1 cellular context compared by ENCODE assay signal in the genomic region with DNA sequence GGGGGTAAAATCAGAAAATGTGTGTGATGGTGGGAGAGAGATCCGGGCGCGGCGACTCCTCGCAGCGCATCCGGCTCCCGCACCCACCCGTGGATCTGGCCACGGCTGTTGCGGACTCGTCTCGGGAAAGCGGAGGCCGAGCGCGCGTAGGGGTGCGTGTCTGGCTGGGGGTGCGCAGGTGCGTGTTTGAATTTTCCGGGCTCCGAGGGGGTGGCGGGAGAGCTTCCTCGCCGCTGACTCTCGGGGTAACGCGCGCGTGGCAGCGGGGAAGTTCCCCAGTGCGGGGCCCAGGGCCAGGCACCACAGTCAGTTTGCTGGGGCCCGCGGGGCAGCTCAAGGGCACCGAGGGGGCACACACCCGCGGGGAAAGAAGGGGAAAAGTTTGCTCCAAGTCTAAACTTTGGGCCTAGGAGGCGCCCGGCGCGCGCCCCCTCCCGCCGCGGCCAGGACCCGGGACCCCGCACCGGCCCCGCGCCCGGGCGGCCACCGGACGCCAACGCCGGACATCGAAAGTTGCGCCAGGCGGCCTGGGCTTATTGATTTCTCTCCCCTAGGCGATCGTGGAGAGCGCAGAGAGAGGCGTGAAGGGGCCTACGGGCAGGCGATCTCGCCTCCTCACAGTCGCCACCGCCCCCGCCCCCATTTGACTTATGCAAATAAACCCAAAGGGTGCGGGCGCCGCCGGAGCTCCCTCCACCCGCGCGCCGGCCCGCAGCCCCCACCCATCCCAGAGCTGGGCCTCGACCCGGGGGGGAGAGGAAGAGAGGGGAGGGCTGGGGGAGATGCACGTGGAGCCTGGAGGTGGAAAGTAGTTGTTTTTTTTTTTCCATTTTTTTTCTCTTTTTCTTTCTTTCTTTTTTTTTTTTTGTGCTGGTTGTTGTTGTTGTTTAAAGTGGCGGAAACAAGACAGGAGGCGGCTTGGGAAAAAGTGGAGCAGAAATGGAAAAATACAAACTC.
TF ChIP-seq lines count a peak whose summit lies in the region.

No MANE protein-coding gene starts in this region.

TF ChIP-seq in HepG2, 621 proteins besides CTCF, POLR2A, EP300 and RAD21 (continued from another document and continues in another):
- TF ChIP-seq, protein P1, sequence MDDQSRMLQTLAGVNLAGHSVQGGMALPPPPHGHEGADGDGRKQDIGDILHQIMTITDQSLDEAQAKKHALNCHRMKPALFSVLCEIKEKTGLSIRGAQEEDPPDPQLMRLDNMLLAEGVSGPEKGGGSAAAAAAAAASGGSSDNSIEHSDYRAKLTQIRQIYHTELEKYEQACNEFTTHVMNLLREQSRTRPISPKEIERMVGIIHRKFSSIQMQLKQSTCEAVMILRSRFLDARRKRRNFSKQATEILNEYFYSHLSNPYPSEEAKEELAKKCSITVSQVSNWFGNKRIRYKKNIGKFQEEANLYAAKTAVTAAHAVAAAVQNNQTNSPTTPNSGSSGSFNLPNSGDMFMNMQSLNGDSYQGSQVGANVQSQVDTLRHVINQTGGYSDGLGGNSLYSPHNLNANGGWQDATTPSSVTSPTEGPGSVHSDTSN (CRISPR knock-in tag; IDR thresholded peaks at IDR 0.05; ENCODE audit: borderline replicate concordance), result 0 out of 2 replicates have a peak, but pooled peaks have one; percentile 5
- TF ChIP-seq ZNF20 (CRISPR knock-in tag; IDR thresholded peaks at IDR 0.05), result no peak
- TF ChIP-seq HNRNPL (IDR thresholded peaks at IDR 0.05; ENCODE audit: low read depth, low read length), result 0 out of 2 replicates have a peak, but pooled peaks have one; percentile 46
- peak; percentile 45 for TF ChIP-seq PTBP1 (IDR thresholded peaks at IDR 0.05; ENCODE audit: low read depth, low read length, poor library complexity, severe bottlenecking)
- TF ChIP-seq ZEB1 (IDR thresholded peaks at IDR 0.05; ENCODE audit: insufficient replicate concordance, low read depth), result peak; percentile 31
- no peak for TF ChIP-seq ZNF713 (CRISPR knock-in tag; IDR thresholded peaks at IDR 0.05)
- TF ChIP-seq MAF1 (CRISPR knock-in tag; IDR thresholded peaks at IDR 0.05; ENCODE audit: borderline replicate concordance), result 0 out of 2 replicates have a peak, but pooled peaks have one; percentile 11
- TF ChIP-seq SOX6 (IDR thresholded peaks at IDR 0.05), result no peak
- peak; percentile 71 for TF ChIP-seq SOX6 (CRISPR knock-in tag; IDR thresholded peaks at IDR 0.05)
- TF ChIP-seq ZFP36L2 (CRISPR knock-in tag; IDR thresholded peaks at IDR 0.05), result no peak
- TF ChIP-seq, protein P2, sequence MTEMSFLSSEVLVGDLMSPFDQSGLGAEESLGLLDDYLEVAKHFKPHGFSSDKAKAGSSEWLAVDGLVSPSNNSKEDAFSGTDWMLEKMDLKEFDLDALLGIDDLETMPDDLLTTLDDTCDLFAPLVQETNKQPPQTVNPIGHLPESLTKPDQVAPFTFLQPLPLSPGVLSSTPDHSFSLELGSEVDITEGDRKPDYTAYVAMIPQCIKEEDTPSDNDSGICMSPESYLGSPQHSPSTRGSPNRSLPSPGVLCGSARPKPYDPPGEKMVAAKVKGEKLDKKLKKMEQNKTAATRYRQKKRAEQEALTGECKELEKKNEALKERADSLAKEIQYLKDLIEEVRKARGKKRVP (CRISPR knock-in tag; IDR thresholded peaks at IDR 0.05), result no peak
- TF ChIP-seq ERF (CRISPR knock-in tag; IDR thresholded peaks at IDR 0.05), result no peak
- TF ChIP-seq, protein P3, sequence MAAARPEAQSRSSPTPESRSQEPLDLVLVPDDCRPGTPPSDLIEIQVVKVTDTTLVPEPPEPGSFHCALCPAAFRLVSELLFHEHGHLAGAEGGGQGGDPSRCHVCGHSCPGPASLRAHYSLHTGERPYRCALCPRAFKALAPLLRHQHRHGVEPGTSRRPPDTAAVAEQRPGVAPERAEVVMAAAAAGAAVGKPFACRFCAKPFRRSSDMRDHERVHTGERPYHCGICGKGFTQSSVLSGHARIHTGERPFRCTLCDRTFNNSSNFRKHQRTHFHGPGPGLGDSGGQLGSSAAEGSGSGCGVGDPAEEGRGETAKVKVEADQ (CRISPR knock-in tag; IDR thresholded peaks at IDR 0.05; ENCODE audit: borderline replicate concordance), result peak; percentile 71; the same call in 1 of the 2 replicates
- TF ChIP-seq KDM1A (CRISPR knock-in tag; IDR thresholded peaks at IDR 0.05), result no peak
- TF ChIP-seq, protein P4, sequence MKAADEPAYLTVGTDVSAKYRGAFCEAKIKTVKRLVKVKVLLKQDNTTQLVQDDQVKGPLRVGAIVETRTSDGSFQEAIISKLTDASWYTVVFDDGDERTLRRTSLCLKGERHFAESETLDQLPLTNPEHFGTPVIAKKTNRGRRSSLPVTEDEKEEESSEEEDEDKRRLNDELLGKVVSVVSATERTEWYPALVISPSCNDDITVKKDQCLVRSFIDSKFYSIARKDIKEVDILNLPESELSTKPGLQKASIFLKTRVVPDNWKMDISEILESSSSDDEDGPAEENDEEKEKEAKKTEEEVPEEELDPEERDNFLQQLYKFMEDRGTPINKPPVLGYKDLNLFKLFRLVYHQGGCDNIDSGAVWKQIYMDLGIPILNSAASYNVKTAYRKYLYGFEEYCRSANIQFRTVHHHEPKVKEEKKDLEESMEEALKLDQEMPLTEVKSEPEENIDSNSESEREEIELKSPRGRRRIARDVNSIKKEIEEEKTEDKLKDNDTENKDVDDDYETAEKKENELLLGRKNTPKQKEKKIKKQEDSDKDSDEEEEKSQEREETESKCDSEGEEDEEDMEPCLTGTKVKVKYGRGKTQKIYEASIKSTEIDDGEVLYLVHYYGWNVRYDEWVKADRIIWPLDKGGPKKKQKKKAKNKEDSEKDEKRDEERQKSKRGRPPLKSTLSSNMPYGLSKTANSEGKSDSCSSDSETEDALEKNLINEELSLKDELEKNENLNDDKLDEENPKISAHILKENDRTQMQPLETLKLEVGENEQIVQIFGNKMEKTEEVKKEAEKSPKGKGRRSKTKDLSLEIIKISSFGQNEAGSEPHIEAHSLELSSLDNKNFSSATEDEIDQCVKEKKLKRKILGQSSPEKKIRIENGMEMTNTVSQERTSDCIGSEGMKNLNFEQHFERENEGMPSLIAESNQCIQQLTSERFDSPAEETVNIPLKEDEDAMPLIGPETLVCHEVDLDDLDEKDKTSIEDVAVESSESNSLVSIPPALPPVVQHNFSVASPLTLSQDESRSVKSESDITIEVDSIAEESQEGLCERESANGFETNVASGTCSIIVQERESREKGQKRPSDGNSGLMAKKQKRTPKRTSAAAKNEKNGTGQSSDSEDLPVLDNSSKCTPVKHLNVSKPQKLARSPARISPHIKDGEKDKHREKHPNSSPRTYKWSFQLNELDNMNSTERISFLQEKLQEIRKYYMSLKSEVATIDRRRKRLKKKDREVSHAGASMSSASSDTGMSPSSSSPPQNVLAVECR (CRISPR knock-in tag; IDR thresholded peaks at IDR 0.05; ENCODE audit: borderline replicate concordance), result peak; percentile 45; the same call in 1 of the 2 replicates
- peak; percentile 67; the same call in 1 of the 2 replicates for TF ChIP-seq MAZ (IDR thresholded peaks at IDR 0.05; ENCODE audit: borderline replicate concordance, low read depth, low read length)
- no peak; the same call in none of the 2 replicates for TF ChIP-seq MAZ (CRISPR knock-in tag; IDR thresholded peaks at IDR 0.05; ENCODE audit: low read depth)
- TF ChIP-seq ZNF768 (CRISPR knock-in tag; IDR thresholded peaks at IDR 0.05), result 0 out of 2 replicates have a peak, but pooled peaks have one; percentile 10
- TF ChIP-seq, protein P5, sequence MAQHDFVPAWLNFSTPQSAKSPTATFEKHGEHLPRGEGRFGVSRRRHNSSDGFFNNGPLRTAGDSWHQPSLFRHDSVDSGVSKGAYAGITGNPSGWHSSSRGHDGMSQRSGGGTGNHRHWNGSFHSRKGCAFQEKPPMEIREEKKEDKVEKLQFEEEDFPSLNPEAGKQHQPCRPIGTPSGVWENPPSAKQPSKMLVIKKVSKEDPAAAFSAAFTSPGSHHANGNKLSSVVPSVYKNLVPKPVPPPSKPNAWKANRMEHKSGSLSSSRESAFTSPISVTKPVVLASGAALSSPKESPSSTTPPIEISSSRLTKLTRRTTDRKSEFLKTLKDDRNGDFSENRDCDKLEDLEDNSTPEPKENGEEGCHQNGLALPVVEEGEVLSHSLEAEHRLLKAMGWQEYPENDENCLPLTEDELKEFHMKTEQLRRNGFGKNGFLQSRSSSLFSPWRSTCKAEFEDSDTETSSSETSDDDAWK (CRISPR knock-in tag; IDR thresholded peaks at IDR 0.05), result no peak
- no peak for TF ChIP-seq ZNF616 (CRISPR knock-in tag; IDR thresholded peaks at IDR 0.05; ENCODE audit: low read depth)
- TF ChIP-seq ZNF891 (CRISPR knock-in tag; IDR thresholded peaks at IDR 0.05), result peak; percentile 65; the same call in 1 of the 2 replicates
- TF ChIP-seq HOXD1 (CRISPR knock-in tag; IDR thresholded peaks at IDR 0.05), result 0 out of 2 replicates have a peak, but pooled peaks have one; percentile 13
- 0 out of 2 replicates have a peak, but pooled peaks have one; percentile 21 for TF ChIP-seq MTF2 (CRISPR knock-in tag; IDR thresholded peaks at IDR 0.05; ENCODE audit: borderline replicate concordance)
- TF ChIP-seq, protein P6, sequence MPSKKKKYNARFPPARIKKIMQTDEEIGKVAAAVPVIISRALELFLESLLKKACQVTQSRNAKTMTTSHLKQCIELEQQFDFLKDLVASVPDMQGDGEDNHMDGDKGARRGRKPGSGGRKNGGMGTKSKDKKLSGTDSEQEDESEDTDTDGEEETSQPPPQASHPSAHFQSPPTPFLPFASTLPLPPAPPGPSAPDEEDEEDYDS (CRISPR knock-in tag; IDR thresholded peaks at IDR 0.05), result 0 out of 2 replicates have a peak, but pooled peaks have one; percentile 14
- TF ChIP-seq, protein P7, sequence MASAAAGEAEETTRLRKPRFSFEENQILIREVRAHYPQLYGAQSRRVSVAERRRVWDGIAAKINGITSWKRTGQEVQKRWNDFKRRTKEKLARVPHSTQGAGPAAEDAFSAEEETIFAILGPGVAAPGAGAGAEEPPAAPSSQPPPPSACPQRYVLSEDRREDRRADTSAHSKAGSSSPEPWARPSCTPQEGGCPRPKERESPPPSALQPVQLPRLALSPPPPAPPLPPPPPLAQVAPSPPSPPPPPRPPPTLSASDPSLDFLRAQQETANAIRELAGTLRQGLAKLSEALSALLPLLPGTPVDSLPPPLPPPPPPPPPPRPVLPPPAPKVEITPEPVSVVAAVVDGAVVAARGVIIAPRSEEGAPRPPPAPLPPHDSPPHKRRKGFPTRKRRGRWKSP (CRISPR knock-in tag; IDR thresholded peaks at IDR 0.05), result peak; percentile 70; the same call in 1 of the 2 replicates
- TF ChIP-seq ZNF703 (CRISPR knock-in tag; IDR thresholded peaks at IDR 0.05; ENCODE audit: borderline replicate concordance), result peak; percentile 83
- 0 out of 2 replicates have a peak, but pooled peaks have one; percentile 2 for TF ChIP-seq GATAD1 (CRISPR knock-in tag; IDR thresholded peaks at IDR 0.05)
- TF ChIP-seq, protein P8, sequence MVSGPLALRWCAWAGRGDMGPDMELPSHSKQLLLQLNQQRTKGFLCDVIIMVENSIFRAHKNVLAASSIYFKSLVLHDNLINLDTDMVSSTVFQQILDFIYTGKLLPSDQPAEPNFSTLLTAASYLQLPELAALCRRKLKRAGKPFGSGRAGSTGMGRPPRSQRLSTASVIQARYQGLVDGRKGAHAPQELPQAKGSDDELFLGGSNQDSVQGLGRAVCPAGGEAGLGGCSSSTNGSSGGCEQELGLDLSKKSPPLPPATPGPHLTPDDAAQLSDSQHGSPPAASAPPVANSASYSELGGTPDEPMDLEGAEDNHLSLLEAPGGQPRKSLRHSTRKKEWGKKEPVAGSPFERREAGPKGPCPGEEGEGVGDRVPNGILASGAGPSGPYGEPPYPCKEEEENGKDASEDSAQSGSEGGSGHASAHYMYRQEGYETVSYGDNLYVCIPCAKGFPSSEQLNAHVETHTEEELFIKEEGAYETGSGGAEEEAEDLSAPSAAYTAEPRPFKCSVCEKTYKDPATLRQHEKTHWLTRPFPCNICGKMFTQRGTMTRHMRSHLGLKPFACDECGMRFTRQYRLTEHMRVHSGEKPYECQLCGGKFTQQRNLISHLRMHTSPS (CRISPR knock-in tag; IDR thresholded peaks at IDR 0.05; ENCODE audit: low read depth), result 0 out of 2 replicates have a peak, but pooled peaks have one; percentile 17
- TF ChIP-seq KLF16 (CRISPR knock-in tag; IDR thresholded peaks at IDR 0.05), result 0 out of 4 replicates have a peak, but pooled peaks of 1 of the 2 experiments have one; percentile 9
- TF ChIP-seq, protein P9, sequence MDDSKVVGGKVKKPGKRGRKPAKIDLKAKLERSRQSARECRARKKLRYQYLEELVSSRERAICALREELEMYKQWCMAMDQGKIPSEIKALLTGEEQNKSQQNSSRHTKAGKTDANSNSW (CRISPR knock-in tag; IDR thresholded peaks at IDR 0.05; ENCODE audit: borderline replicate concordance), result 0 out of 2 replicates have a peak, but pooled peaks have one; percentile 11
- TF ChIP-seq, protein P10, sequence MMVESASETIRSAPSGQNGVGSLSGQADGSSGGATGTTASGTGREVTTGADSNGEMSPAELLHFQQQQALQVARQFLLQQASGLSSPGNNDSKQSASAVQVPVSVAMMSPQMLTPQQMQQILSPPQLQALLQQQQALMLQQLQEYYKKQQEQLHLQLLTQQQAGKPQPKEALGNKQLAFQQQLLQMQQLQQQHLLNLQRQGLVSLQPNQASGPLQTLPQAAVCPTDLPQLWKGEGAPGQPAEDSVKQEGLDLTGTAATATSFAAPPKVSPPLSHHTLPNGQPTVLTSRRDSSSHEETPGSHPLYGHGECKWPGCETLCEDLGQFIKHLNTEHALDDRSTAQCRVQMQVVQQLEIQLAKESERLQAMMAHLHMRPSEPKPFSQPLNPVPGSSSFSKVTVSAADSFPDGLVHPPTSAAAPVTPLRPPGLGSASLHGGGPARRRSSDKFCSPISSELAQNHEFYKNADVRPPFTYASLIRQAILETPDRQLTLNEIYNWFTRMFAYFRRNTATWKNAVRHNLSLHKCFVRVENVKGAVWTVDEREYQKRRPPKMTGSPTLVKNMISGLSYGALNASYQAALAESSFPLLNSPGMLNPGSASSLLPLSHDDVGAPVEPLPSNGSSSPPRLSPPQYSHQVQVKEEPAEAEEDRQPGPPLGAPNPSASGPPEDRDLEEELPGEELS (CRISPR knock-in tag; IDR thresholded peaks at IDR 0.05), result peak; percentile 52; the same call in 1 of the 2 replicates
- 0 out of 2 replicates have a peak, but pooled peaks have one; percentile 11 for TF ChIP-seq ZNF235 (CRISPR knock-in tag; IDR thresholded peaks at IDR 0.05; ENCODE audit: borderline replicate concordance)
- 0 out of 2 replicates have a peak, but pooled peaks have one; percentile 6 for TF ChIP-seq FOXA3 (CRISPR knock-in tag; IDR thresholded peaks at IDR 0.05)
- peak; percentile 16 for TF ChIP-seq HNRNPLL (IDR thresholded peaks at IDR 0.05; ENCODE audit: low read depth, low read length, poor library complexity, severe bottlenecking)
- peak; percentile 46; the same call in 1 of the 2 replicates for TF ChIP-seq ZNF329 (CRISPR knock-in tag; IDR thresholded peaks at IDR 0.05; ENCODE audit: low read depth)
- peak; percentile 55 for TF ChIP-seq HDAC1 (CRISPR knock-in tag; IDR thresholded peaks at IDR 0.05)
